35 cellular contexts compared by ENCODE assay signal in the genomic region with DNA sequence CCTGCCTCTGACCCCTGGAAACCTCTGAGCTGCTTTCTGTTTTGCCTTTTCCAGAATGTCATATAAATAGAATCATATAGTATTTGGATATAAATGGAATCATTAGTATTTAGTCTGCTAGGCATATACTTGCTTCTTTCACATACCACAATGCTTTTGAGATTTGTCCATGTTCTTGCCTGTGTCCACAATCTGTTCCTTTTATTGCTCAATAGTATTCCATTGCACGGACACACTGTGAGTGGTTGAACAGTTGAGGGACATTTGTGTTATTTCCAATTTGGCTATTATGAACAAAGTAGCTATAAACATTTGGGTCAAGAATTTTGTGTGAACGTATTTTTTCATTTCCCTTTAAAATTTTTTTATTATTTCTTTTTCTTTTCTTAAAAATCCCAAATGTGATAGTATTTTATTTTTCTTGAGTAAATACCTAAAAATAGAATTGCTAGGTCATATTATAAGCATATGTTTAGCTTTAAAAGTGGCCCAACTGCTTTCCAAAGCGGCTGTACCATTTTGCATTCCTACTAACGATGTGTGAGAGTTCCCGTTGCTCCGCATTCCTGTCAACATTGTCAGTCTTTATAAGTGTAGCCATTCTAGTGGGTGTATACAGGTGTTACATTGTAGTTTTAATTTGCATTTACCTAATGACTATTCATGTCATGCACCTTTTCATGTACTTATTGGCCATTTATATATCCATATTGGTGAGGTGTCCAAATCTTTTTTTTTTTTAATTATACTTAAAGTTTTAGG. TPM values are rescaled to one million over a fixed set of nuclear protein-coding genes. Genes with fewer than 3 reads are reported as not detected.
"Had no signal": no experiment of that assay in that cellular context is flagged by ENCODE, and none has a peak within 500 bp of the region (broad histone marks: within the 10 kb centered on the region; RNA-seq: fewer than 3 reads in every experiment).

No MANE protein-coding gene starts in this region.

- H3K36me3 ChIP-seq: adrenal gland, esophagus squamous epithelium had no signal

- H3K9me3 ChIP-seq: adrenal gland, body of pancreas, esophagus squamous epithelium had no signal

- H3K4me3 ChIP-seq: adrenal gland, body of pancreas, coronary artery, dorsolateral prefrontal cortex, esophagus squamous epithelium had no signal

- DNase-seq: activated CD4-positive, alpha-beta memory T cell treated with anti-CD3 and anti-CD28 coated beads for 36 hours; activated CD4-positive, alpha-beta T cell treated with anti-CD3 and anti-CD28 coated beads for 36 hours; activated CD4-positive, alpha-beta T cell treated with anti-CD3 and anti-CD28 coated beads, Interleukin-2, amount 10 ng/mL, durations not matched to agents 24 days and 14 days; activated CD4-positive, CD25-positive, alpha-beta regulatory T cell; activated CD4-positive, CD25-positive, alpha-beta regulatory T cell treated with anti-CD3 and anti-CD28 coated beads, Interleukin-2, amount 50 U/mL, for 72 hours; activated CD8-positive, alpha-beta memory T cell treated with anti-CD3 and anti-CD28 coated beads, Interleukin-2, amount 10 ng/mL, durations not matched to agents 7 days and 5 days; activated CD8-positive, alpha-beta memory T cell treated with anti-CD3 and anti-CD28 coated beads, Interleukin-2, amount 50 U/mL, for 48 hours; activated CD8-positive, alpha-beta T cell treated with anti-CD3 and anti-CD28 coated beads, Interleukin-2, amount 10 ng/mL, durations not matched to agents 7 days and 5 days; activated effector memory CD4-positive, alpha-beta T cell treated with anti-CD3 and anti-CD28 coated beads, Interleukin-2, amount 50 U/mL, for 16 hours; activated naive CD4-positive, alpha-beta T cell treated with anti-CD3 and anti-CD28 coated beads for 36 hours; activated naive CD8-positive, alpha-beta T cell treated with anti-CD3 and anti-CD28 coated beads for 36 hours; activated naive CD8-positive, alpha-beta T cell treated with anti-CD3 and anti-CD28 coated beads, Interleukin-2, amount 50 U/mL, for 24 hours; activated T-cell treated with anti-CD3 and anti-CD28 coated beads for 4 hours; activated T-cell treated with anti-CD3 and anti-CD28 coated beads, Interleukin-2, amount 50 U/mL, for 4 hours; adrenal gland; amygdala; aorta; body of pancreas; dorsolateral prefrontal cortex; effector memory CD4-positive, alpha-beta T cell; endodermal cell; erythroblast; esophagus squamous epithelium; foreskin melanocyte; head of caudate nucleus; T-helper 1 cell; T-helper 17 cell; T1000 had no signal

- H3K4me1 ChIP-seq: adrenal gland, body of pancreas had no signal

- ATAC-seq: activated CD4-positive, alpha-beta T cell treated with anti-CD3 and anti-CD28 coated beads for 36 hours; activated CD8-positive, alpha-beta memory T cell treated with anti-CD3 and anti-CD28 coated beads, Interleukin-2, amount 10 ng/mL, durations not matched to agents 7 days and 5 days; activated CD8-positive, alpha-beta T cell treated with anti-CD3 and anti-CD28 coated beads, Interleukin-2, amount 10 ng/mL, durations not matched to agents 7 days and 5 days; activated naive CD8-positive, alpha-beta T cell treated with anti-CD3 and anti-CD28 coated beads, Interleukin-2, amount 50 U/mL, for 24 hours; activated T-cell treated with anti-CD3 and anti-CD28 coated beads, Interleukin-2, amount 50 U/mL, for 4 hours; body of pancreas; T-helper 17 cell had no signal

- H3K27me3 ChIP-seq: adrenal gland, body of pancreas, dorsolateral prefrontal cortex, esophagus squamous epithelium had no signal

- H3K27ac ChIP-seq: adrenal gland, body of pancreas, coronary artery, dorsolateral prefrontal cortex had no signal

RNA-seq across cellular contexts. Expression of a gene that starts 26.7 kb away (rescaled TPM):
- total RNA-seq: activated CD4-positive, alpha-beta memory T cell treated with anti-CD3 and anti-CD28 coated beads for 36 hours; activated CD4-positive, alpha-beta T cell treated with anti-CD3 and anti-CD28 coated beads for 36 hours; activated CD4-positive, alpha-beta T cell treated with anti-CD3 and anti-CD28 coated beads, Interleukin-2, amount 10 ng/mL, durations not matched to agents 24 days and 14 days; activated CD8-positive, alpha-beta memory T cell treated with anti-CD3 and anti-CD28 coated beads for 36 hours; activated CD8-positive, alpha-beta memory T cell treated with anti-CD3 and anti-CD28 coated beads, Interleukin-2, amount 10 ng/mL, durations not matched to agents 7 days and 5 days; activated naive CD4-positive, alpha-beta T cell treated with anti-CD3 and anti-CD28 coated beads for 36 hours; activated naive CD8-positive, alpha-beta T cell treated with anti-CD3 and anti-CD28 coated beads for 36 hours; activated T-cell treated with anti-CD3 and anti-CD28 coated beads, Interleukin-2, amount 50 U/mL, for 4 hours; activated T-helper 1 cell treated with anti-CD3 and anti-CD28 coated beads, Interleukin-12 subunit alpha, Interleukin-12 subunit beta, Interleukin-2, Interleukin-4 antibody, amounts not matched to agents 30 ng/mL and 10 ng/mL and 1 ng/mL, durations not matched to agents 14 hours and 24 hours and 36 hours; activated T-helper 2 cell treated with anti-CD3 and anti-CD28 coated beads, Interferon-gamma antibody, Interleukin-2, Interleukin-4, amounts not matched to agents 10 μg/mL and 5 μg/mL and 100 μg/mL, durations not matched to agents 14 hours and 24 hours and 36 hours; adrenal gland; aorta; body of pancreas; cerebellum; endodermal cell; esophagus squamous epithelium; fibroblast of lung; fibroblast of villous mesenchyme; T-helper 17 cell had no signal
- polyA plus RNA-seq: aorta, fibroblast of lung had no signal
